8 cellular contexts compared by ENCODE assay signal in the genomic region with DNA sequence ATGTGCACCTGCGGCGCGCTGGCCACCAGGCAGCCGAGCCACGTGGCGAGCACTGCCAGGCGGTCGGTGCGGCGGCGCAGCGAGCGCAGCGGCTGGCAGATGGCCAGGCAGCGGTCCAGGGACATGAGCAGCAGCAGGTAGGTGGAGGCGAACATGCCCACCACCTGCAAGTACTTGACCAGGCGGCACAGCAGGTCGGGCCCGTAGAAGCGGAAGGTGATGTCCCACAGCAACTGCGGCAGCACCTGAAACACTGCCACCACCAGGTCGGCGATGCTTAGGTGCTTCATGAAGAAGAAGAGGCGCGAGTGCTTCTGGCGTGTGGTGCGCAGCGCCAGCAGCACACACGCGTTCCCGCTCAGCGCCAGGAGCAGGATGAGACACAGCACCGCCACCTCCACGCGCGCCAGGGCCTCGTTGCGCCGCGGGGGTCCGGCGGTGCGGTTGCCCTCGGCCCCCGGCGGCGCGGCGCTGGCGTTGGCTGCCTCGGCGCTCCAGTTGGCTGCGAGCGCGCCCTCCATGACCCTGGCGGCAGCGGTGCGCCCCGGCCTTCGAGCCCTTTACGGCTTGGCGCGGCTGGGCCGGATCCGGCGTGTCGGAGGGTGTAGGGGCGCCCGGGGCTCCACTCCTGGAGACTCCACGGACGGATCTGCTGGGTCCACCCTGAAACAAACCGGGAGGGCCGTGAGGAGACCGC. TPM values are rescaled to one million over a fixed set of nuclear protein-coding genes. Genes with fewer than 3 reads are reported as not detected.
DNase-seq lines count a peak whose midpoint lies in the region; ATAC-seq and TF ChIP-seq lines count a peak whose summit lies in the region.

No MANE protein-coding gene starts in this region.

- H3F3A ChIP-seq in PC-3 (ENCODE audit: low read length, unreplicated experiment) = no peaks in the 10 kb centered on the region
- no peaks in the 10 kb centered on the region for H3F3A ChIP-seq in smooth muscle cell (ENCODE audit: low read depth)

- intact Hi-C loops in PC-3 (cut with micrococcal nuclease) (loop anchor here (1.0 to 2.0 kb wide), 4 partner anchors 27 to 299 kb away; no protein-coding TSS in a partner anchor), heart right ventricle (cut with DNase I) (loop anchor here in 7 of 10 donors (2.0 to 10.0 kb wide), 3 partner anchors 103 to 106 kb away; no protein-coding TSS in a partner anchor), aorta (cut with DNase I) (no loop called here)

- no peaks in the 10 kb centered on the region for H3K9me2 ChIP-seq in PC-3 (replicated peaks; ENCODE audit: low read length)

- peaks cover 11% of the 10 kb centered on the region for H3K79me2 ChIP-seq in PC-3 (ENCODE audit: low read length)
- H3K79me2 ChIP-seq in smooth muscle cell (ENCODE audit: low read depth) = no peaks in the 10 kb centered on the region

- H4K20me1 ChIP-seq in PC-3 (ENCODE audit: low read length) (no peaks in the 10 kb centered on the region), smooth muscle cell (ENCODE audit: low read depth) (no peaks in the 10 kb centered on the region)

- H3K27ac ChIP-seq in PC-3 (ENCODE audit: low read length) (no peak overlapping the region), heart right ventricle (no peak overlapping the region), smooth muscle cell (ENCODE audit: low read depth) (no peak overlapping the region), aorta (ENCODE audit: low read depth in 1 of 2, low read length in 2 of 2) (no peak overlapping the region)

- TF ChIP-seq CTCF in AG09319 (IDR thresholded peaks at IDR 0.05; ENCODE audit: low read depth, low read length) (peak; percentile 6), PC-3 (conservative IDR thresholded peaks at IDR 0.05; ENCODE audit: low read depth, low read length) (peak; percentile 72), heart right ventricle (IDR thresholded peaks at IDR 0.05) (peak in 3 of 9 donors; percentile 7 to 28 (median 19)), smooth muscle cell (IDR thresholded peaks at IDR 0.05; ENCODE audit: borderline replicate concordance, insufficient read depth, poor library complexity, severe bottlenecking) (no peak)

- ATAC-seq in GM18867 (IDR thresholded peaks at IDR 0.05; ENCODE audit: unreplicated experiment) (peak; percentile 50), HG02981 (IDR thresholded peaks at IDR 0.05; ENCODE audit: unreplicated experiment) (peak; percentile 46), PC-3 (peak; percentile 50), heart right ventricle (peak in 5 of 8 donors; percentile 23 to 60 (median 32)), aorta (ENCODE audit: low FRiP score) (no peak)

- peaks cover 37% of the 10 kb centered on the region; the same call in 1 of the 2 replicates for H3K4me1 ChIP-seq in PC-3 (ENCODE audit: insufficient read depth, low read length)
- peaks cover 0 to 23% (median 18%) of the 10 kb centered on the region in 9 donors for H3K4me1 ChIP-seq in heart right ventricle
- no peaks in the 10 kb centered on the region for H3K4me1 ChIP-seq in smooth muscle cell (ENCODE audit: low read depth)
- H3K4me1 ChIP-seq in aorta (ENCODE audit: control insufficient read depth in 1 of 2, insufficient read depth in 2 of 2, low read length in 2 of 2) = no peaks in the 10 kb centered on the region

- no peaks in the 10 kb centered on the region for H3K27me3 ChIP-seq in PC-3 (ENCODE audit: low read length)
- H3K27me3 ChIP-seq in heart right ventricle = peaks cover 3 to 58% (median 40%) of the 10 kb centered on the region in 7 donors
- H3K27me3 ChIP-seq in smooth muscle cell (ENCODE audit: low read depth) = peaks cover 26% of the 10 kb centered on the region
- H3K27me3 ChIP-seq in aorta (ENCODE audit: control insufficient read depth in 1 of 2, insufficient read depth in 2 of 2, low read length in 1 of 2) = no peaks in the 10 kb centered on the region

- POLR2A ChIA-PET in PC-3 (lab: Charles Lee; ENCODE audit: unreplicated experiment) = no interaction called here

- H3K9me3 ChIP-seq in PC-3 (ENCODE audit: low read length) (no peaks in the 10 kb centered on the region), heart right ventricle (no peaks in the 10 kb centered on the region), smooth muscle cell (replicated peaks; ENCODE audit: low read depth) (no peaks in the 10 kb centered on the region), aorta (ENCODE audit: control insufficient read depth, low read length) (no peaks in the 10 kb centered on the region)

- peak overlapping the region; percentile 93 for H3K4me2 ChIP-seq in PC-3 (ENCODE audit: low read length)
- H3K4me2 ChIP-seq in smooth muscle cell = peak overlapping the region; percentile 27

- CTCF ChIA-PET in PC-3 (lab: Charles Lee) = no interaction called here

- 4% methylated on average over 73 to 74 of the region's 74 CpGs for WGBS in heart right ventricle, 2 donors
- WGBS in smooth muscle cell (ENCODE audit: low lambda C conversion rate) = 65% methylated on average over 56 of the region's 74 CpGs
- WGBS in aorta, 2 donors = 2 to 6% methylated on average over 72 to 74 of the region's 74 CpGs

- DNase-seq in AG09319 (ENCODE audit: extremely low read depth, low read depth) = no peak
- peak; percentile 79 for DNase-seq in PC-3
- no peak for DNase-seq in heart right ventricle
- no peak for DNase-seq in smooth muscle cell (lab: John Stamatoyannopoulos, UW; ENCODE audit: unreplicated experiment)
- DNase-seq in aorta = no peak
- no peak for DNase-seq in foreskin melanocyte

- peak overlapping the region; percentile 35 for H3K9ac ChIP-seq in PC-3 (ENCODE audit: low read length)
- H3K9ac ChIP-seq in smooth muscle cell (ENCODE audit: low read depth) = no peak overlapping the region

- H3K4me3 ChIP-seq in PC-3 (ENCODE audit: low read length) (peak overlapping the region; percentile 82), heart right ventricle (peak overlapping the region in 7 of 10 donors; percentile 9 to 54 (median 35)), smooth muscle cell (peak overlapping the region; percentile 6), aorta (ENCODE audit: low read length in 2 of 2) (peak overlapping the region in 1 of 2 donors; percentile 17)

- no peaks in the 10 kb centered on the region for H3K36me3 ChIP-seq in PC-3 (ENCODE audit: low read depth, low read length)
- no peaks in the 10 kb centered on the region for H3K36me3 ChIP-seq in heart right ventricle
- no peaks in the 10 kb centered on the region for H3K36me3 ChIP-seq in smooth muscle cell (ENCODE audit: low read depth)
- H3K36me3 ChIP-seq in aorta (ENCODE audit: control insufficient read depth in 1 of 2, insufficient read depth in 2 of 2, low read length in 1 of 2) = no peaks in the 10 kb centered on the region

- no TSS peak for BruUV-seq in PC-3 (replicated peaks; lab: Mats Ljungman, UMichigan)

- H2AFZ ChIP-seq in PC-3 (ENCODE audit: low read length) (peak overlapping the region; percentile 88), smooth muscle cell (ENCODE audit: low read depth) (no peak overlapping the region)

RNA-seq across cellular contexts. Expression of gene OXTR, which starts 1.6 kb away (rescaled TPM):
- total RNA-seq in PC-3 (2014; rRNA removed) = 21.5 and 23.1 TPM in 2 replicates
- under 1 TPM in 8 of 10 donors, not detected in 2; 0.12 to 0.49 (median 0.21) TPM for total RNA-seq in heart right ventricle
- polyA plus RNA-seq in heart right ventricle = under 1 TPM; 0.17 to 0.37 TPM
- 1.1 and 2.0 TPM in 2 replicates for total RNA-seq in smooth muscle cell
- polyA plus RNA-seq in smooth muscle cell = 0.54 and 1.5 TPM in 2 replicates
- total RNA-seq in aorta = 1 to 10 TPM in 1 of 2 donors, under 1 TPM in 1; 0.54 to 2.3 TPM
- polyA plus RNA-seq in aorta = under 1 TPM in 1 of 2 donors, not detected in 1; 0.72 TPM

RNA-seq across cellular contexts. Expression of gene CAV3, which starts 34.2 kb away (rescaled TPM):
- total RNA-seq in PC-3 (2014; rRNA removed) (not detected in 2 replicates), heart right ventricle (10 to 100 TPM; 20.9 to 32.4 (median 24.9) TPM), smooth muscle cell (not detected in 2 replicates), aorta (not detected)
- polyA plus RNA-seq in heart right ventricle (10 to 100 TPM; 16.8 to 19.0 TPM), smooth muscle cell (not detected in 2 replicates), aorta (under 1 TPM in 1 of 2 donors, not detected in 1; 0.25 TPM)

Comparison
In these comparisons a context has a peak if more than half of its experiments do, and no peak if none do; other contexts are left out.
1. RNA of gene CAV3, which starts 34.2 kb away (total RNA-seq): 20.9 to 32.4 TPM in heart right ventricle; not detected in PC-3, not detected in smooth muscle cell and not detected in aorta; every median in the first group is over 10 times any median in the second.
2. intact Hi-C loops: an anchor here in PC-3 (1.0 to 2.0 kb wide) and heart right ventricle (2.0 to 10.0 kb wide); none called in aorta.